1 cellular context compared by ENCODE assay signal in genomic region chr20:327946-328563, GRCh38.
TF ChIP-seq lines count a peak whose summit lies in the region.

No MANE protein-coding gene starts in this region.

TF ChIP-seq in GM12878, 131 proteins besides CTCF, POLR2A, EP300 and RAD21:
- TF ChIP-seq REST (IDR thresholded peaks at IDR 0.05; ENCODE audit: low read depth, low read length): no peak
- TF ChIP-seq USF2 (IDR thresholded peaks at IDR 0.05; ENCODE audit: borderline replicate concordance, low read depth, low read length): no peak
- no peak for TF ChIP-seq IRF4 (IDR thresholded peaks at IDR 0.05; ENCODE audit: low read depth, low read length)
- TF ChIP-seq EGR1 (IDR thresholded peaks at IDR 0.05; ENCODE audit: borderline replicate concordance in 1 of 2, low read depth in 2 of 2, low read length in 2 of 2): no peak
- TF ChIP-seq ZBTB11 (CRISPR knock-in tag; IDR thresholded peaks at IDR 0.05): no peak
- no peak for TF ChIP-seq CHD4 (IDR thresholded peaks at IDR 0.05)
- TF ChIP-seq RAD51 (IDR thresholded peaks at IDR 0.05): no peak
- TF ChIP-seq SUPT20H (IDR thresholded peaks at IDR 0.05; ENCODE audit: borderline replicate concordance, control insufficient read depth, low read depth, low read length): no peak
- TF ChIP-seq RBBP5 (conservative IDR thresholded peaks at IDR 0.05): no peak
- no peak for TF ChIP-seq NR2C2 (IDR thresholded peaks at IDR 0.05; ENCODE audit: borderline replicate concordance, control insufficient read depth, insufficient read length, low read depth)
- TF ChIP-seq MYB (IDR thresholded peaks at IDR 0.05; ENCODE audit: borderline replicate concordance, low read depth, low read length): no peak
- no peak for TF ChIP-seq MLLT1 (IDR thresholded peaks at IDR 0.05)
- no peak for TF ChIP-seq ZNF24 (IDR thresholded peaks at IDR 0.05)
- no peak for TF ChIP-seq NFIC (IDR thresholded peaks at IDR 0.05; ENCODE audit: low read depth, low read length)
- no peak for TF ChIP-seq SIX5 (IDR thresholded peaks at IDR 0.05; ENCODE audit: low read depth, low read length, severe bottlenecking)
- TF ChIP-seq MAX (IDR thresholded peaks at IDR 0.05; ENCODE audit: low read depth, low read length): no peak
- TF ChIP-seq WRNIP1 (IDR thresholded peaks at IDR 0.05; ENCODE audit: borderline replicate concordance, low read depth, low read length): no peak
- no peak for TF ChIP-seq RCOR1 (conservative IDR thresholded peaks at IDR 0.05; ENCODE audit: low read depth, low read length)
- no peak for TF ChIP-seq CHD1 (IDR thresholded peaks at IDR 0.05; ENCODE audit: low read depth, low read length)
- TF ChIP-seq SMARCA5 (IDR thresholded peaks at IDR 0.05): no peak
